1 cellular context compared by ENCODE assay signal in genomic region chr17:36118477-36119353, GRCh38.
A peak's percentile ranks its signal among the peaks of the same experiment; 100 is the strongest.
TF ChIP-seq lines count a peak whose summit lies in the region.

No MANE protein-coding gene starts in this region.

TF ChIP-seq in GM12878, 131 proteins besides CTCF, POLR2A, EP300 and RAD21:
- 0 out of 2 replicates have a peak, but pooled peaks have one; percentile 20 for TF ChIP-seq SPI1 (IDR thresholded peaks at IDR 0.05; ENCODE audit: borderline replicate concordance, insufficient read depth, low read depth, low read length)
- TF ChIP-seq MEF2A (IDR thresholded peaks at IDR 0.05; ENCODE audit: insufficient read depth, low read depth, low read length), result 0 out of 2 replicates have a peak, but pooled peaks have one; percentile 27
- peak; percentile 58 for TF ChIP-seq IKZF1 (conservative IDR thresholded peaks at IDR 0.05)
- no peak for TF ChIP-seq PAX5 (IDR thresholded peaks at IDR 0.05; ENCODE audit: borderline replicate concordance, low read depth, low read length)
- no peak for TF ChIP-seq SREBF2 (IDR thresholded peaks at IDR 0.05; ENCODE audit: low read length)
- TF ChIP-seq NR2F1 (conservative IDR thresholded peaks at IDR 0.05), result 0 out of 2 replicates have a peak, but pooled peaks have one; percentile 14
- TF ChIP-seq BMI1 (IDR thresholded peaks at IDR 0.05; ENCODE audit: borderline replicate concordance), result 0 out of 2 replicates have a peak, but pooled peaks have one; percentile 14
- peak; percentile 25; the same call in 1 of the 2 replicates for TF ChIP-seq RUNX3 (IDR thresholded peaks at IDR 0.05; ENCODE audit: low read length)
- no peak for TF ChIP-seq TBL1XR1 (IDR thresholded peaks at IDR 0.05; ENCODE audit: low read depth, low read length)
- TF ChIP-seq, protein P1, sequence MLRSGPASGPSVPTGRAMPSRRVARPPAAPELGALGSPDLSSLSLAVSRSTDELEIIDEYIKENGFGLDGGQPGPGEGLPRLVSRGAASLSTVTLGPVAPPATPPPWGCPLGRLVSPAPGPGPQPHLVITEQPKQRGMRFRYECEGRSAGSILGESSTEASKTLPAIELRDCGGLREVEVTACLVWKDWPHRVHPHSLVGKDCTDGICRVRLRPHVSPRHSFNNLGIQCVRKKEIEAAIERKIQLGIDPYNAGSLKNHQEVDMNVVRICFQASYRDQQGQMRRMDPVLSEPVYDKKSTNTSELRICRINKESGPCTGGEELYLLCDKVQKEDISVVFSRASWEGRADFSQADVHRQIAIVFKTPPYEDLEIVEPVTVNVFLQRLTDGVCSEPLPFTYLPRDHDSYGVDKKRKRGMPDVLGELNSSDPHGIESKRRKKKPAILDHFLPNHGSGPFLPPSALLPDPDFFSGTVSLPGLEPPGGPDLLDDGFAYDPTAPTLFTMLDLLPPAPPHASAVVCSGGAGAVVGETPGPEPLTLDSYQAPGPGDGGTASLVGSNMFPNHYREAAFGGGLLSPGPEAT (IDR thresholded peaks at IDR 0.05; ENCODE audit: low read depth), result peak; percentile 40
- no peak for TF ChIP-seq ZNF622 (IDR thresholded peaks at IDR 0.05)
- TF ChIP-seq IKZF2 (IDR thresholded peaks at IDR 0.05), result peak; percentile 52 to 70; a peak in 2 of 4 replicates
- no peak for TF ChIP-seq ZBTB33 (IDR thresholded peaks at IDR 0.05)
- TF ChIP-seq MEF2B (IDR thresholded peaks at IDR 0.05; ENCODE audit: partially characterized antibody, poor library complexity, severe bottlenecking), result peak; percentile 72
- 0 out of 2 replicates have a peak, but pooled peaks have one; percentile 34 for TF ChIP-seq MTA2 (IDR thresholded peaks at IDR 0.05; ENCODE audit: low read depth)
- no peak for TF ChIP-seq ZNF274 (IDR thresholded peaks at IDR 0.05; ENCODE audit: insufficient read depth, insufficient read length)
